13 cellular contexts compared by ENCODE assay signal in the genomic region with DNA sequence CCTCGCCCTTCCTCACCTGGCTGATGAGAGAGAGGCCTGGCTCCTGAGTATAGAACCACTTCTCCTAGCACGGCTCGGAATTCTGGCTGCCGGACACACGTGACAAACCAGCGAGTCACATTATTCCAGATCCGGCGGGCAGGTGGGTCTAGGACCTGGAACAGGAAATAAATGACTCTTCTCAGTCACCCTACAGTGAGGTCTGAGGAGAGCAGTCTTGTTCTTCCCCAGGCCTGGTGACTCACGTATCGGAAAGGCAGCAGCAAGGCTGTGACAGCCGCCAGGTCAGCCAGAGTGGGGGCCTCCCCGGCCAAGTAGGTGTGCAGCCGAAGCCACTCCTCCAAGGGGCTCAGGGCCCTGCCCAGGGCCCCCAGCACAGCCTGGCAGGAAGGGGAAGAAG. TPM values are rescaled to one million over a fixed set of nuclear protein-coding genes. Genes with fewer than 3 reads are reported as not detected.
DNase-seq lines count a peak whose midpoint lies in the region; ATAC-seq and TF ChIP-seq lines count a peak whose summit lies in the region.
"Had no signal": no experiment of that assay in that cellular context is flagged by ENCODE, and none has a peak within 500 bp of the region (broad histone marks: within the 10 kb centered on the region; RNA-seq: fewer than 3 reads in every experiment).

No MANE protein-coding gene starts in this region.

- POLR2A ChIA-PET in MCF 10A (lab: Yijun Ruan, JAX) = interaction anchor here (1.7 to 2.0 kb wide), 3 partner anchors 14 to 53 kb away, joined by 7 to 14 read pairs (median 8); partner anchors contain the start of genes LSM2, MSH5 and VWA7

- H3K27ac Mint-ChIP-seq in MCF 10A (ENCODE audit: low read depth, unreplicated experiment) = peak overlapping the region; percentile 98
- H3K27ac Mint-ChIP-seq: mesothelial cell of epicardium had no signal

- H3K9me3 ChIP-seq in breast epithelium = no peaks in the 10 kb centered on the region
- H3K9me3 ChIP-seq in stomach = no peaks in the 10 kb centered on the region
- H3K9me3 ChIP-seq: esophagus muscularis mucosa, SJCRH30 had no signal

- H3K4me1 ChIP-seq in breast epithelium (no peaks in the 10 kb centered on the region), stomach (peaks cover 12 to 41% (median 30%) of the 10 kb centered on the region in 4 donors)
- H3K4me1 ChIP-seq: SJCRH30 had no signal

- H3K27me3 Mint-ChIP-seq in MCF 10A (ENCODE audit: insufficient read depth, unreplicated experiment) = no peaks in the 10 kb centered on the region

- H3K27me3 ChIP-seq in breast epithelium (no peaks in the 10 kb centered on the region), stomach (no peaks in the 10 kb centered on the region)
- H3K27me3 ChIP-seq: esophagus muscularis mucosa, SJCRH30 had no signal

- H3K27ac ChIP-seq in breast epithelium (peak overlapping the region in 1 of 2 donors; percentile 48), VCaP (peak overlapping the region; percentile 96; the same call in 1 of the 2 replicates), stomach (peak overlapping the region in 3 of 5 donors; percentile 24 to 100 (median 46))
- H3K27ac ChIP-seq: SJCRH30 had no signal

- CTCF ChIA-PET in MCF 10A (lab: Yijun Ruan, JAX) = interaction anchor here (0.7 to 2.0 kb wide), 3 partner anchors 22 to 60 kb away, joined by 3 to 9 read pairs (median 3); no protein-coding TSS in a partner anchor

- H3K36me3 ChIP-seq in breast epithelium = no peaks in the 10 kb centered on the region
- H3K36me3 ChIP-seq in stomach = peaks cover 11 to 52% (median 39%) of the 10 kb centered on the region in 4 donors

- DNase-seq in MCF 10A (ENCODE audit: unreplicated experiment) (peak; percentile 86), breast epithelium (ENCODE audit: low spot score in 2 of 2) (no peak), fibroblast of mammary gland (ENCODE audit: low read depth) (peak; percentile 59), stomach (no peak), NCI-H187 treated with DMSO at 0.1 percent for 48 hours (lab: John Stamatoyannopoulos, UW) (no peak), Right ventricle myocardium superior (no peak)
- DNase-seq in stimulated activated CD4-positive, alpha-beta T cell treated with anti-CD3 and anti-CD28 coated beads, Interleukin-12 subunit alpha, Interleukin-12 subunit beta, amount 100 ng/mL, for 4 hours = no peak
- DNase-seq: NCI-H146, SJCRH30 had no signal

- peaks cover 31% of the 10 kb centered on the region for H3K4me1 Mint-ChIP-seq in MCF 10A (ENCODE audit: insufficient read depth, unreplicated experiment)

- BruUV-seq in MCF 10A (replicated peaks; lab: Mats Ljungman, UMichigan) = no TSS peak

- ATAC-seq in Right ventricle myocardium superior (ENCODE audit: poor library complexity) = no peak

- peaks cover 66% of the 10 kb centered on the region for H3K36me3 Mint-ChIP-seq in MCF 10A (ENCODE audit: insufficient read depth, unreplicated experiment)

- H3K4me3 ChIP-seq in breast epithelium = no peak overlapping the region
- H3K4me3 ChIP-seq in fibroblast of mammary gland (ENCODE audit: control insufficient read depth, low read depth, low read length) = no peak overlapping the region
- no peak overlapping the region for H3K4me3 ChIP-seq in stomach
- H3K4me3 ChIP-seq: esophagus muscularis mucosa, SJCRH30 had no signal

- WGBS in stomach, 5 donors = 76 to 93% (median 83%) methylated on average over 11 to 13 of the region's 13 CpGs

- no peaks in the 10 kb centered on the region for H3K9me3 Mint-ChIP-seq in MCF 10A (ENCODE audit: unreplicated experiment)
- H3K9me3 Mint-ChIP-seq: CD14-positive monocyte, mesothelial cell of epicardium had no signal

- peak overlapping the region; percentile 99 for H3K4me3 Mint-ChIP-seq in MCF 10A (ENCODE audit: unreplicated experiment)
- H3K4me3 Mint-ChIP-seq: CD14-positive monocyte, mesothelial cell of epicardium had no signal

- TF ChIP-seq CTCF in MCF 10A (IDR thresholded peaks at IDR 0.05; ENCODE audit: unreplicated experiment) (no peak), breast epithelium (IDR thresholded peaks at IDR 0.05) (no peak), VCaP (conservative IDR thresholded peaks at IDR 0.05) (no peak), fibroblast of mammary gland (conservative IDR thresholded peaks at IDR 0.05; ENCODE audit: control insufficient read depth, insufficient read depth, low read depth, low read length) (no peak), stomach (IDR thresholded peaks at IDR 0.05) (no peak)

- TF ChIP-seq EP300 in stomach (IDR thresholded peaks at IDR 0.05) = no peak

- TF ChIP-seq POLR2A in breast epithelium (IDR thresholded peaks at IDR 0.05) (no peak), stomach (IDR thresholded peaks at IDR 0.05) (no peak)

- intact Hi-C loops in MCF 10A (cut with micrococcal nuclease) = no loop called here
- intact Hi-C loops in breast epithelium (cut with DNase I; ENCODE audit: low total_unique reads) = no loop called here
- intact Hi-C loops in stomach (cut with DNase I; ENCODE audit: low total_unique reads) = no loop called here
- intact Hi-C loops in Right ventricle myocardium superior (cut with DNase I) = no loop called here

RNA-seq across cellular contexts. Expression of gene VARS1, which starts 2.8 kb away (rescaled TPM):
- 133 and 200 TPM in 2 replicates for total RNA-seq in MCF 10A (2022)
- 10 to 100 TPM; 19.2 to 35.4 (median 26.2) TPM for total RNA-seq in breast epithelium
- 10 to 100 TPM; 21.6 to 56.5 (median 24.1) TPM for total RNA-seq in stomach
- polyA plus RNA-seq in stomach = 10 to 100 TPM; 11.0 to 31.8 (median 27.7) TPM
- total RNA-seq in Right ventricle myocardium superior = 22.1 TPM

RNA-seq across cellular contexts. Expression of gene LSM2, which starts 14.0 kb away (rescaled TPM):
- 36.9 and 47.4 TPM in 2 replicates for total RNA-seq in MCF 10A (2022)
- 10 to 100 TPM; 28.7 to 39.7 (median 32.6) TPM for total RNA-seq in breast epithelium
- total RNA-seq in stomach = 10 to 100 TPM in 3 of 5 donors, 1 to 10 TPM in 1, not detected in 1; 6.7 to 34.5 (median 11.4) TPM
- 10 to 100 TPM; 45.2 to 55.8 (median 50.4) TPM for polyA plus RNA-seq in stomach
- 23.0 TPM for total RNA-seq in Right ventricle myocardium superior

RNA-seq across cellular contexts. Expression of gene VWA7, which starts 15.6 kb away (rescaled TPM):
- total RNA-seq in MCF 10A (2022) (2.0 and 3.1 TPM in 2 replicates), breast epithelium (1 to 10 TPM in 1 of 3 donors, under 1 TPM in 1, not detected in 1; under 0.01 to 1.6 TPM), stomach (10 to 100 TPM in 1 of 5 donors, 1 to 10 TPM in 3, not detected in 1; 4.2 to 18.3 (median 7.5) TPM), Right ventricle myocardium superior (9.5 TPM)
- 1 to 10 TPM; 1.3 to 1.4 (median 1.4) TPM for polyA plus RNA-seq in stomach
- polyA plus RNA-seq: CD14-positive monocyte had no signal

RNA-seq across cellular contexts. Expression of gene HSPA1L, which starts 22.3 kb away (rescaled TPM):
- 0.35 and 0.79 TPM in 2 replicates for total RNA-seq in MCF 10A (2022)
- total RNA-seq in breast epithelium = 1 to 10 TPM; 1.3 to 1.9 (median 1.6) TPM
- total RNA-seq in stomach = 1 to 10 TPM in 2 of 5 donors, not detected in 3; 1.1 to 1.7 TPM
- under 1 TPM; 0.46 to 0.98 (median 0.75) TPM for polyA plus RNA-seq in stomach
- 2.0 TPM for total RNA-seq in Right ventricle myocardium superior

RNA-seq across cellular contexts. Expression of gene HSPA1A, which starts 22.6 kb away (rescaled TPM):
- total RNA-seq in MCF 10A (2022) (20.3 and 34.0 TPM in 2 replicates), breast epithelium (100 to 1,000 TPM; 136 to 459 (median 202) TPM), stomach (100 to 1,000 TPM in 3 of 5 donors, 10 to 100 TPM in 2; 68.8 to 124 (median 113) TPM), Right ventricle myocardium superior (324 TPM)
- 100 to 1,000 TPM in 1 of 3 donors, 10 to 100 TPM in 2; 51.1 to 107 (median 64.8) TPM for polyA plus RNA-seq in stomach
- total RNA-seq: SJCRH30 had no signal

Comparison
In these comparisons a context has a peak if more than half of its experiments do, and no peak if none do; other contexts are left out.
1. DNase-seq: peak in MCF 10A (single experiment) and fibroblast of mammary gland (single experiment); none in breast epithelium (0 of 2), stomach (single experiment), NCI-H187 treated with DMSO at 0.1 percent for 48 hours (single experiment), stimulated activated CD4-positive, alpha-beta T cell treated with anti-CD3 and anti-CD28 coated beads, Interleukin-12 subunit alpha, Interleukin-12 subunit beta, amount 100 ng/mL, for 4 hours (single experiment) and Right ventricle myocardium superior (single experiment).